ENCODE assay signal across 9 cellular contexts in the genomic region with DNA sequence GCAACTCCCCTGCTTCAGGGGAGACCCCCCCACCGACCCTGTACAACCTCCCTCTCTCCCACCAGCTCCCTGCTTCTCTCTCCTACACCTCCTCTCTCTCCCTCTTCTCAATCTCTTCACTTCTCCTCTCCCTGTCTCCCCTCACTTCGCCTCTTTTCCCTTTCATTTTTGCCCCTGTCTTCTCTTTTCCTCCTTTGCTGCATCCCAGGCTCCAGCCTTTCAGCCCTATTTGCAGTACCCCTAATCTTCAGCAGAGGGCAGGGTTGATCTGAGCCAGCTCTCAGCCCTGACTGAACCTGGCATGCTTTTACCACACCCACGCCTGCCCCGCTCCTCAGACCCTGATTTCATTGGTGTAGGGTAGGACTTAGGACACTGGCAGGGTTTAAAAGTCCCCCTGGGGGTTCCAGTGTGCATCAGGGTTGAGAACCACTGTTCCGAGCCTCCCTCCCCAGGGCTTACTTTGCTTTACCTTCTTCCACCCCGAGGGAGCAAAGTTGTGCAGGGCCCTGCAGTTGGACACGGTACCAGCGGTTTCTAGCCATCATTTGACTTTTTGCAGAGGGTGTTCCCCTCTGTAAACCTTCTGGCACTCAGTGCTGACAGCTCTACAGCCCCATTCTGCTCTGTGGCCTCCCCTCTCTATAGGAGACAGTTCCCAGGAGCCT.
DNase-seq lines count a peak whose midpoint lies in the region; ATAC-seq and TF ChIP-seq lines count a peak whose summit lies in the region.
"Had no signal": no experiment of that assay in that cellular context is flagged by ENCODE, and none has a peak within 500 bp of the region (broad histone marks: within the 10 kb centered on the region; RNA-seq: fewer than 3 reads in every experiment).

No MANE protein-coding gene starts in this region.

- H3K27ac Mint-ChIP-seq in activated CD4-positive, alpha-beta memory T cell treated with anti-CD3 and anti-CD28 coated beads for 36 hours: no peak overlapping the region
- no peak overlapping the region for H3K27ac Mint-ChIP-seq in endothelial cell (ENCODE audit: unreplicated experiment)
- no peak overlapping the region for H3K27ac Mint-ChIP-seq in stimulated activated naive CD8-positive, alpha-beta T cell treated with anti-CD3 and anti-CD28 coated beads, Interleukin-15, amount 100 ng/mL, for 72 hours

- in situ Hi-C loops in GM13977 (cut with MboI; ENCODE audit: low pct_unique_long_range_greater_than_20kb, low sequenced_read_pairs, unreplicated experiment): loop anchor here (25.0 kb wide), 2 partner anchors 162 to 287 kb away; no protein-coding TSS in a partner anchor

- DNase-seq in AG10803 (ENCODE audit: low read depth): peak; percentile 32
- DNase-seq in GM13977 (ENCODE audit: low spot score): peak; percentile 85
- peak; percentile 74 for DNase-seq in NCI-H2227 (lab: John Stamatoyannopoulos, UW; ENCODE audit: unreplicated experiment)
- DNase-seq in activated CD4-positive, alpha-beta memory T cell treated with anti-CD3 and anti-CD28 coated beads for 36 hours: peak; percentile 61
- peak; percentile 82 for DNase-seq in endothelial cell (ENCODE audit: low spot score)
- DNase-seq in myocyte (ENCODE audit: low read depth): peak; percentile 63
- peak; percentile 41 to 44 for DNase-seq in stimulated activated naive CD8-positive, alpha-beta T cell treated with anti-CD3 and anti-CD28 coated beads, Interleukin-15, amount 100 ng/mL, for 72 hours
- DNase-seq in middle frontal gyrus (ENCODE audit: extremely low spot score, low spot score): no peak

- H3K4me3 ChIP-seq in AG10803 (ENCODE audit: low read length): no peak overlapping the region
- H3K4me3 ChIP-seq: skin epidermis had no signal

- peaks cover 5% of the 10 kb centered on the region for H3K27me3 Mint-ChIP-seq in activated CD4-positive, alpha-beta memory T cell treated with anti-CD3 and anti-CD28 coated beads for 36 hours
- H3K27me3 Mint-ChIP-seq in endothelial cell (ENCODE audit: unreplicated experiment): peaks cover 13% of the 10 kb centered on the region
- peaks cover 74% of the 10 kb centered on the region for H3K27me3 Mint-ChIP-seq in stimulated activated naive CD8-positive, alpha-beta T cell treated with anti-CD3 and anti-CD28 coated beads, Interleukin-15, amount 100 ng/mL, for 72 hours

- ATAC-seq in stimulated activated naive CD8-positive, alpha-beta T cell treated with anti-CD3 and anti-CD28 coated beads, Interleukin-15, amount 100 ng/mL, for 72 hours: peak; percentile 65

- POLR2A ChIA-PET in activated CD4-positive, alpha-beta memory T cell treated with anti-CD3 and anti-CD28 coated beads for 36 hours (lab: Charles Lee): no interaction called here

- TF ChIP-seq CTCF in AG10803 (conservative IDR thresholded peaks at IDR 0.05; ENCODE audit: low read length) (peak; percentile 86), GM13977 (IDR thresholded peaks at IDR 0.05; ENCODE audit: extremely low read depth, insufficient read depth, missing control alignments) (peak; percentile 88), endothelial cell (IDR thresholded peaks at IDR 0.05; ENCODE audit: unreplicated experiment) (peak; percentile 69)

- no peaks in the 10 kb centered on the region for H3K9me3 Mint-ChIP-seq in activated CD4-positive, alpha-beta memory T cell treated with anti-CD3 and anti-CD28 coated beads for 36 hours
- no peaks in the 10 kb centered on the region for H3K9me3 Mint-ChIP-seq in endothelial cell (ENCODE audit: unreplicated experiment)
- no peaks in the 10 kb centered on the region for H3K9me3 Mint-ChIP-seq in stimulated activated naive CD8-positive, alpha-beta T cell treated with anti-CD3 and anti-CD28 coated beads, Interleukin-15, amount 100 ng/mL, for 72 hours

- intact Hi-C loops in activated CD4-positive, alpha-beta memory T cell treated with anti-CD3 and anti-CD28 coated beads for 36 hours (cut with micrococcal nuclease): no loop called here

- no peak overlapping the region for H3K4me3 Mint-ChIP-seq in activated CD4-positive, alpha-beta memory T cell treated with anti-CD3 and anti-CD28 coated beads for 36 hours
- no peak overlapping the region for H3K4me3 Mint-ChIP-seq in endothelial cell (ENCODE audit: unreplicated experiment)
- no peak overlapping the region for H3K4me3 Mint-ChIP-seq in stimulated activated naive CD8-positive, alpha-beta T cell treated with anti-CD3 and anti-CD28 coated beads, Interleukin-15, amount 100 ng/mL, for 72 hours

- no peaks in the 10 kb centered on the region for H3K4me1 Mint-ChIP-seq in activated CD4-positive, alpha-beta memory T cell treated with anti-CD3 and anti-CD28 coated beads for 36 hours (ENCODE audit: low read depth)
- peaks cover 34% of the 10 kb centered on the region for H3K4me1 Mint-ChIP-seq in endothelial cell (ENCODE audit: unreplicated experiment)
- peaks cover 21% of the 10 kb centered on the region for H3K4me1 Mint-ChIP-seq in stimulated activated naive CD8-positive, alpha-beta T cell treated with anti-CD3 and anti-CD28 coated beads, Interleukin-15, amount 100 ng/mL, for 72 hours

- H3K36me3 Mint-ChIP-seq in activated CD4-positive, alpha-beta memory T cell treated with anti-CD3 and anti-CD28 coated beads for 36 hours: no peaks in the 10 kb centered on the region
- H3K36me3 Mint-ChIP-seq in endothelial cell (ENCODE audit: low read depth, unreplicated experiment): peaks cover 3% of the 10 kb centered on the region

- CTCF ChIA-PET in activated CD4-positive, alpha-beta memory T cell treated with anti-CD3 and anti-CD28 coated beads for 36 hours (lab: Charles Lee): interaction anchor here (0.6 to 6.7 kb wide), 15 partner anchors 8 to 688 kb away, joined by 3 to 80 read pairs (median 3); no protein-coding TSS in a partner anchor
